ENCODE assay signal across 20 cellular contexts in the genomic region with DNA sequence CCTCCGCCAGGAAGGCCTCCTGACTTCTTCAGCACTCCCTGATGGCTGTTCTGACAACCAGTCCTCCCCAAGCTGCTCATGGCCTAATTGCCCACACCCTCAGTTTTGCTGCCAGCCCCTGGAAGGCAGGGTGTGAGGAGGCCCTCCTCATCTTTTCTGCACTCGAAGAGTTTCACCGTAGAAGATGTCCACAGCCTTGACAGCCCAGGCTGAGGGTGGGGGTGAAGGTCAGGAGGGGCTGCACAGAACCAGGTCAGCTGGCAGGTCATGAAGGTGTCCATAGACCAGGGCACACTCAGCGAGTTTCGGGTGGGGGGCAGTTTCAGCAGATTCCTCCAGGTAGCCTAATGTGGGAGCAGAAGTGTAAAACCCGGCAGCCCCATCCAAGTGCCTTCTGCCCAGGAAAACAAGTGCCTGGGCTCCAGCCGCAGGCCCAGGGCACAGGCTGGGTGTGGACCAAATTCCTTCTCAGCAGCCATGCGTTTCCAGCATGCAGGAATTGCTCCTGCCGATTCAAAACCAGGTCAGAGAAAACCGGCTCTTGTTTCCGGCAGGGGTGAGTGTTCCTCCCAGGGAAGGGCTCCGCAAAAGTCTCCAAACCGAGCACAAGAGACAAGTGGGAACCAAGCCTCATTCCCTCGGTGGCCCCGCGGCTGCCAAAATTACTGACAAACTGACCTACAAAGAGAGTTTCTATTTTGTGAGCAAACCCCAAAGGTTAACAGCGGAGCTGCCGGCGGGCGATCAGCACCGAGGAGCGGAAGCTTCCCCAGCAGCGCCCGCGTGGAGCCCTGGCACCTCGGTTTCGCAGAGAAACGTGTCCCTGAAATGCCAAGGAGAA.
DNase-seq lines count a peak whose midpoint lies in the region; ATAC-seq, FAIRE-seq and TF ChIP-seq lines count a peak whose summit lies in the region.
"Had no signal": no experiment of that assay in that cellular context is flagged by ENCODE, and none has a peak within 500 bp of the region (broad histone marks: within the 10 kb centered on the region; RNA-seq: fewer than 3 reads in every experiment).

No MANE protein-coding gene starts in this region.

- H3K9me1 ChIP-seq in endothelial cell of umbilical vein (replicated peaks; ENCODE audit: control insufficient read depth, extremely low read depth, insufficient read depth, low read length), result no peaks in the 10 kb centered on the region

- no peaks in the 10 kb centered on the region for H3K27me3 Mint-ChIP-seq in activated CD8-positive, alpha-beta memory T cell treated with anti-CD3 and anti-CD28 coated beads, Interleukin-2, amount 10 ng/mL, durations not matched to agents 7 days and 5 days
- no peaks in the 10 kb centered on the region for H3K27me3 Mint-ChIP-seq in neural crest cell (ENCODE audit: low read depth)
- peaks cover 9% of the 10 kb centered on the region for H3K27me3 Mint-ChIP-seq in activated T-cell treated with anti-CD3 and anti-CD28 coated beads, Interleukin-2, amount 50 U/mL, for 72 hours (ENCODE audit: low read depth)

- intact Hi-C loops in endothelial cell of umbilical vein (cut with micrococcal nuclease), result no loop called here

- no peak overlapping the region for H3K4me3 ChIP-seq in endothelial cell of umbilical vein (replicated peaks in 1 of 3; ENCODE audit: insufficient read depth in 1 of 3, low read depth in 1 of 3, low read length in 3 of 3)
- H3K4me3 ChIP-seq: GM23248 had no signal

- H3K4me2 ChIP-seq in endothelial cell of umbilical vein (ENCODE audit: insufficient read depth, low read length), result no peak overlapping the region

- no peak overlapping the region for H3K27ac Mint-ChIP-seq in activated CD8-positive, alpha-beta memory T cell treated with anti-CD3 and anti-CD28 coated beads, Interleukin-2, amount 10 ng/mL, durations not matched to agents 7 days and 5 days
- H3K27ac Mint-ChIP-seq in neural crest cell (ENCODE audit: unreplicated experiment), result peak overlapping the region; percentile 65
- H3K27ac Mint-ChIP-seq in activated T-cell treated with anti-CD3 and anti-CD28 coated beads, Interleukin-2, amount 50 U/mL, for 72 hours, result no peak overlapping the region
- H3K27ac Mint-ChIP-seq: activated T-helper 17 cell treated with anti-CD3 and anti-CD28 coated beads, Interleukin-2, amount 50 U/mL, for 72 hours; CD4-positive, CD25-positive, alpha-beta regulatory T cell had no signal

- ATAC-seq in activated CD8-positive, alpha-beta memory T cell treated with anti-CD3 and anti-CD28 coated beads, Interleukin-2, amount 10 ng/mL, durations not matched to agents 7 days and 5 days, result no peak
- ATAC-seq in activated T-cell treated with anti-CD3 and anti-CD28 coated beads, Interleukin-2, amount 50 U/mL, for 72 hours (replicated peaks in 1 of 2), result no peak
- ATAC-seq: activated T-helper 17 cell treated with anti-CD3 and anti-CD28 coated beads, Interleukin-2, amount 50 U/mL, for 72 hours; SK-N-SH treated with all-trans-retinoic acid at 6 μM for 48 hours had no signal

- H3K27me3 ChIP-seq in endothelial cell of umbilical vein (ENCODE audit: control insufficient read depth in 2 of 2, insufficient read depth in 2 of 2, low read length in 2 of 2), result no peaks in the 10 kb centered on the region

- H3K4me3 Mint-ChIP-seq in activated CD8-positive, alpha-beta memory T cell treated with anti-CD3 and anti-CD28 coated beads, Interleukin-2, amount 10 ng/mL, durations not matched to agents 7 days and 5 days, result no peak overlapping the region
- no peak overlapping the region for H3K4me3 Mint-ChIP-seq in neural crest cell
- no peak overlapping the region for H3K4me3 Mint-ChIP-seq in activated T-cell treated with anti-CD3 and anti-CD28 coated beads, Interleukin-2, amount 50 U/mL, for 72 hours
- H3K4me3 Mint-ChIP-seq: activated T-helper 17 cell treated with anti-CD3 and anti-CD28 coated beads, Interleukin-2, amount 50 U/mL, for 72 hours; CD4-positive, CD25-positive, alpha-beta regulatory T cell had no signal

- no peak for TF ChIP-seq CTCF in endothelial cell of umbilical vein (IDR thresholded peaks at IDR 0.05; ENCODE audit: extremely low read depth in 1 of 2, insufficient read depth in 1 of 2, low read depth in 1 of 2, low read length in 2 of 2)
- no peak for TF ChIP-seq CTCF in neural crest cell (conservative IDR thresholded peaks at IDR 0.05)

- H3K79me2 ChIP-seq in endothelial cell of umbilical vein (ENCODE audit: control insufficient read depth, insufficient read depth, low read length), result no peaks in the 10 kb centered on the region

- no peaks in the 10 kb centered on the region for H3K4me1 Mint-ChIP-seq in activated CD8-positive, alpha-beta memory T cell treated with anti-CD3 and anti-CD28 coated beads, Interleukin-2, amount 10 ng/mL, durations not matched to agents 7 days and 5 days
- H3K4me1 Mint-ChIP-seq in neural crest cell, result peaks cover 23% of the 10 kb centered on the region
- no peaks in the 10 kb centered on the region for H3K4me1 Mint-ChIP-seq in activated T-cell treated with anti-CD3 and anti-CD28 coated beads, Interleukin-2, amount 50 U/mL, for 72 hours (ENCODE audit: low read depth)
- H3K4me1 Mint-ChIP-seq: activated T-helper 17 cell treated with anti-CD3 and anti-CD28 coated beads, Interleukin-2, amount 50 U/mL, for 72 hours; CD4-positive, CD25-positive, alpha-beta regulatory T cell had no signal

- H3K36me3 Mint-ChIP-seq in activated CD8-positive, alpha-beta memory T cell treated with anti-CD3 and anti-CD28 coated beads, Interleukin-2, amount 10 ng/mL, durations not matched to agents 7 days and 5 days, result no peaks in the 10 kb centered on the region
- no peaks in the 10 kb centered on the region for H3K36me3 Mint-ChIP-seq in neural crest cell (ENCODE audit: low read depth)
- no peaks in the 10 kb centered on the region for H3K36me3 Mint-ChIP-seq in activated T-cell treated with anti-CD3 and anti-CD28 coated beads, Interleukin-2, amount 50 U/mL, for 72 hours (ENCODE audit: insufficient read depth in 2 of 2)
- H3K36me3 Mint-ChIP-seq: CD4-positive, CD25-positive, alpha-beta regulatory T cell had no signal

- no peaks in the 10 kb centered on the region for H3K4me1 ChIP-seq in endothelial cell of umbilical vein (ENCODE audit: control insufficient read depth, extremely low read depth, insufficient read depth, low read length)

- FAIRE-seq in endothelial cell of umbilical vein (lab: Jason Lieb, UNC), result no peak
- FAIRE-seq: kidney, TTC549 had no signal

- H3K27ac ChIP-seq in endothelial cell of umbilical vein (ENCODE audit: insufficient read depth, low read depth, low read length), result no peak overlapping the region
- H3K27ac ChIP-seq: GM23248 had no signal

- POLR2A ChIA-PET in endothelial cell of umbilical vein (lab: Charles Lee), result no interaction called here

- H3K9ac ChIP-seq in endothelial cell of umbilical vein (replicated peaks; ENCODE audit: extremely low read depth, insufficient read depth, low read length), result no peak overlapping the region
- H3K9ac ChIP-seq: GM23248 had no signal

- peak overlapping the region; percentile 50 for H2AFZ ChIP-seq in endothelial cell of umbilical vein (ENCODE audit: low read depth, low read length)
- H2AFZ ChIP-seq: GM23248 had no signal

- TF ChIP-seq POLR2A in endothelial cell of umbilical vein (IDR thresholded peaks at IDR 0.05; ENCODE audit: low read depth, low read length), result no peak

- H3K9me3 ChIP-seq in endothelial cell of umbilical vein (replicated peaks; ENCODE audit: control insufficient read depth, insufficient read depth, low read length), result no peaks in the 10 kb centered on the region

- CTCF ChIA-PET in activated CD8-positive, alpha-beta memory T cell treated with anti-CD3 and anti-CD28 coated beads, Interleukin-2, amount 10 ng/mL, durations not matched to agents 7 days and 5 days (lab: Charles Lee), result interaction anchor here (1.1 kb wide), 1 partner anchor 10 kb away, joined by 5 read pairs; no protein-coding TSS in a partner anchor
- CTCF ChIA-PET in endothelial cell of umbilical vein (lab: Charles Lee), result interaction anchor here (0.7 kb wide), 1 partner anchor 10 kb away, joined by 4 read pairs; no protein-coding TSS in a partner anchor

- H3K36me3 ChIP-seq in endothelial cell of umbilical vein (ENCODE audit: control insufficient read depth in 2 of 2, extremely low read depth in 1 of 2, insufficient read depth in 2 of 2, low read length in 2 of 2), result no peaks in the 10 kb centered on the region

- no peaks in the 10 kb centered on the region for H4K20me1 ChIP-seq in endothelial cell of umbilical vein (replicated peaks; ENCODE audit: control insufficient read depth, extremely low read depth, insufficient read depth, low read length)

- no TSS peak for BruUV-seq in endothelial cell of umbilical vein (replicated peaks; lab: Mats Ljungman, UMichigan)

- DNase-seq in activated CD8-positive, alpha-beta memory T cell treated with anti-CD3 and anti-CD28 coated beads, Interleukin-2, amount 10 ng/mL, durations not matched to agents 7 days and 5 days, result peak; percentile 38
- no peak for DNase-seq in activated CD8-positive, alpha-beta memory T cell treated with anti-CD3 and anti-CD28 coated beads for 24 hours
- DNase-seq in endothelial cell of umbilical vein (ENCODE audit: low read depth, low spot score) (no peak), neural crest cell (ENCODE audit: low read depth, low spot score) (no peak), ureter (ENCODE audit: low spot score) (peak; percentile 41), NCI-H2196 (lab: John Stamatoyannopoulos, UW; ENCODE audit: unreplicated experiment) (no peak), HuH-7.5 (ENCODE audit: low spot score) (no peak)
- DNase-seq in activated T-cell treated with anti-CD3 and anti-CD28 coated beads, Interleukin-2, amount 50 U/mL, for 72 hours, result no peak
- DNase-seq: activated CD4-positive, alpha-beta T cell treated with anti-CD3 and anti-CD28 coated beads, Interleukin-2, amount 50 U/mL, for 4 hours; CD4-positive, CD25-positive, alpha-beta regulatory T cell; DND-41; GM23248; kidney; MV-4-11; NCI-H2081 treated with DMSO at 0.1 percent for 48 hours; NCI-H748 treated with DMSO at 0.1 percent for 48 hours; stimulated activated CD4-positive, alpha-beta T cell treated with anti-CD3 and anti-CD28 coated beads, Interleukin-2, amount 100 ng/mL, for 24 hours had no signal

- dilution Hi-C loops in endothelial cell of umbilical vein (cut with MboI; ENCODE audit: extremely low pct_ligation_motif_present, low sequenced_read_pairs), result no loop called here

- H3K9me3 Mint-ChIP-seq in activated CD8-positive, alpha-beta memory T cell treated with anti-CD3 and anti-CD28 coated beads, Interleukin-2, amount 10 ng/mL, durations not matched to agents 7 days and 5 days (ENCODE audit: low read depth), result no peaks in the 10 kb centered on the region
- H3K9me3 Mint-ChIP-seq in neural crest cell, result no peaks in the 10 kb centered on the region
- H3K9me3 Mint-ChIP-seq in activated T-cell treated with anti-CD3 and anti-CD28 coated beads, Interleukin-2, amount 50 U/mL, for 72 hours, result no peaks in the 10 kb centered on the region
- H3K9me3 Mint-ChIP-seq: activated T-helper 17 cell treated with anti-CD3 and anti-CD28 coated beads, Interleukin-2, amount 50 U/mL, for 72 hours had no signal

TF ChIP-seq in endothelial cell of umbilical vein, 7 proteins besides CTCF, POLR2A, EP300 and RAD21 (continues in another document):
- TF ChIP-seq FOS (IDR thresholded peaks at IDR 0.05; ENCODE audit: borderline replicate concordance, insufficient read depth, low read length) (no peak), GATA2 (IDR thresholded peaks at IDR 0.05; ENCODE audit: insufficient read depth, insufficient read length, low read depth, low read length) (no peak)

Comparison
In these comparisons a context has a peak if more than half of its experiments do, and no peak if none do; other contexts are left out.
1. DNase-seq: peak in activated CD8-positive, alpha-beta memory T cell treated with anti-CD3 and anti-CD28 coated beads, Interleukin-2, amount 10 ng/mL, durations not matched to agents 7 days and 5 days (single experiment) and ureter (single experiment); none in activated CD8-positive, alpha-beta memory T cell treated with anti-CD3 and anti-CD28 coated beads for 24 hours (single experiment), endothelial cell of umbilical vein (single experiment), neural crest cell (single experiment), activated T-cell treated with anti-CD3 and anti-CD28 coated beads, Interleukin-2, amount 50 U/mL, for 72 hours (0 of 2), NCI-H2196 (single experiment) and HuH-7.5 (single experiment).